In the genomic region with DNA sequence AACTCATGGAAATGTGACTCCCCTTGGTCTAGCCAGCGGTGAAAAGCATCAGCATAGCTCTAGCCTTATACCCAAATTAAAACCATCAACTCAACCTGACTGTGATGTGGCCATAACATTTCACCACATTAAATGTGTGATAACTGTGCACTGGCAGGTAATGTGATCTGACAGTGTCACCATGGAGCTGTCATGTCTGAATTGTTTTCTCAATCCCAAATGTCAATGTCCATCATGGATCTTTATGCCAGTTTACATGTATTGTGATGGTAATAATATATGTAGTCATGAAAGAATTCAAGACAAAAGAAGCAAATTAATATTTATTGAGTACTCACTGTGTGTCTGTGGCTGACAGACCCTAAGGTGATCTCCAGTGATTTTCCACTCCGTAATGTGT, we compare ENCODE assay signal across 25 cellular contexts.
"Had no signal": no experiment of that assay in that cellular context is flagged by ENCODE, and none has a peak within 500 bp of the region (broad histone marks: within the 10 kb centered on the region; RNA-seq: fewer than 3 reads in every experiment).

No MANE protein-coding gene starts in this region.

- H3K27ac Mint-ChIP-seq: dendritic cell treated with granulocyte-macrophage colony-stimulating factor and Interleukin-4, amounts not matched to agents 40 ng/mL and 50 ng/mL, for 4 days; endodermal cell had no signal

- H3K4me1 Mint-ChIP-seq: endodermal cell had no signal

- H3K27me3 Mint-ChIP-seq: effector memory CD8-positive, alpha-beta T cell had no signal

- H3K9me3 Mint-ChIP-seq: dendritic cell treated with granulocyte-macrophage colony-stimulating factor and Interleukin-4, amounts not matched to agents 40 ng/mL and 50 ng/mL, for 4 days; endodermal cell had no signal

- H3K27me3 ChIP-seq: colonic mucosa, esophagus muscularis mucosa, gastrocnemius medialis, heart left ventricle, heart right ventricle had no signal

- ATAC-seq: effector memory CD8-positive, alpha-beta T cell; esophagus mucosa; foreskin keratinocyte; gastrocnemius medialis; gastroesophageal sphincter; heart left ventricle; heart right ventricle had no signal

- H3K4me3 ChIP-seq: colonic mucosa, coronary artery, dorsolateral prefrontal cortex, esophagus muscularis mucosa, esophagus squamous epithelium, gastrocnemius medialis, gastroesophageal sphincter, heart left ventricle, heart right ventricle had no signal

- H3K9me3 ChIP-seq: colonic mucosa, esophagus muscularis mucosa, esophagus squamous epithelium, gastrocnemius medialis, gastroesophageal sphincter, heart left ventricle, heart right ventricle had no signal

- DNase-seq: colonic mucosa; cortex of kidney; dermis blood vessel endothelial cell; dorsolateral prefrontal cortex; effector CD4-positive, alpha-beta T cell; effector CD8-positive, alpha-beta T cell; effector memory CD4-positive, alpha-beta T cell; effector memory CD8-positive, alpha-beta T cell; endodermal cell; erythroblast; esophagus squamous epithelium; foreskin fibroblast; foreskin keratinocyte; foreskin melanocyte; gastrocnemius medialis; glutamatergic neuron; head of caudate nucleus; heart left ventricle; heart right ventricle had no signal

- H3K36me3 ChIP-seq: colonic mucosa, esophagus muscularis mucosa, esophagus squamous epithelium, gastrocnemius medialis, gastroesophageal sphincter, heart left ventricle, heart right ventricle had no signal

- H3K27ac ChIP-seq: colonic mucosa, coronary artery, dorsolateral prefrontal cortex, epithelial cell of prostate, esophagus muscularis mucosa, esophagus squamous epithelium, foreskin keratinocyte, gastrocnemius medialis, gastroesophageal sphincter, heart left ventricle, heart right ventricle had no signal

- H3K4me3 Mint-ChIP-seq: dendritic cell treated with granulocyte-macrophage colony-stimulating factor and Interleukin-4, amounts not matched to agents 40 ng/mL and 50 ng/mL, for 4 days; effector memory CD8-positive, alpha-beta T cell; endodermal cell had no signal
